ENCODE assay signal across 16 cellular contexts in genomic region chr6:91043751-91044150, GRCh38.
DNase-seq lines count a peak whose midpoint lies in the region; ATAC-seq and TF ChIP-seq lines count a peak whose summit lies in the region.
"Had no signal": no experiment of that assay in that cellular context is flagged by ENCODE, and none has a peak within 500 bp of the region (broad histone marks: within the 10 kb centered on the region; RNA-seq: fewer than 3 reads in every experiment).

No MANE protein-coding gene starts in this region.

- 78 to 88% methylated on average over 2 of the region's 2 CpGs for WGBS in body of pancreas, 2 donors

- H3K27me3 ChIP-seq in HCT116 (ENCODE audit: insufficient read depth, low read length) (no peaks in the 10 kb centered on the region), body of pancreas (no peaks in the 10 kb centered on the region)

- CTCF ChIA-PET in HCT116 (lab: Charles Lee), result no interaction called here
- CTCF ChIA-PET in activated CD4-positive, alpha-beta memory T cell treated with anti-CD3 and anti-CD28 coated beads for 36 hours (lab: Charles Lee), result no interaction called here

- H3K4me1 Mint-ChIP-seq in activated CD4-positive, alpha-beta memory T cell treated with anti-CD3 and anti-CD28 coated beads for 36 hours (ENCODE audit: low read depth), result no peaks in the 10 kb centered on the region

- no peak for TF ChIP-seq RAD21 in HCT116 (IDR thresholded peaks at IDR 0.05; ENCODE audit: low read depth)

- H3K4me3 Mint-ChIP-seq in activated CD4-positive, alpha-beta memory T cell treated with anti-CD3 and anti-CD28 coated beads for 36 hours, result no peak overlapping the region
- H3K4me3 Mint-ChIP-seq: CD8-positive, alpha-beta T cell had no signal

- H3K27ac ChIP-seq in HCT116 (ENCODE audit: low read depth, low read length) (no peak overlapping the region), body of pancreas (no peak overlapping the region)

- H3K9ac ChIP-seq in HCT116 (ENCODE audit: low read length), result no peak overlapping the region

- H3K36me3 Mint-ChIP-seq in activated CD4-positive, alpha-beta memory T cell treated with anti-CD3 and anti-CD28 coated beads for 36 hours, result no peaks in the 10 kb centered on the region
- H3K36me3 Mint-ChIP-seq: CD8-positive, alpha-beta T cell had no signal

- H3K36me3 ChIP-seq in HCT116 (ENCODE audit: control insufficient read depth in 1 of 2, insufficient read depth in 2 of 2, low read length in 2 of 2) (no peaks in the 10 kb centered on the region), body of pancreas (replicated peaks in 1 of 2; ENCODE audit: insufficient read depth in 1 of 2, low read depth in 2 of 2) (no peaks in the 10 kb centered on the region)
- H3K36me3 ChIP-seq: HAP-1 had no signal

- POLR2A ChIA-PET in HCT116 (lab: Charles Lee), result no interaction called here
- POLR2A ChIA-PET in activated CD4-positive, alpha-beta memory T cell treated with anti-CD3 and anti-CD28 coated beads for 36 hours (lab: Charles Lee), result no interaction called here

- H4K20me1 ChIP-seq in HCT116 (ENCODE audit: insufficient read depth), result no peaks in the 10 kb centered on the region

- peaks cover 8% of the 10 kb centered on the region for H3K9me3 Mint-ChIP-seq in activated CD4-positive, alpha-beta memory T cell treated with anti-CD3 and anti-CD28 coated beads for 36 hours

- RAD21 ChIA-PET in HCT116 (lab: Charles Lee; ENCODE audit: low non-redundant PET in 1 of 2, low total read pairs in 2 of 2, uncharacterized antibody in 2 of 2, unreplicated experiment in 2 of 2), result no interaction called here

- H3K4me3 ChIP-seq in HCT116 (replicated peaks in 1 of 2; ENCODE audit: low read depth in 1 of 2, low read length in 2 of 2) (no peak overlapping the region), retinal pigment epithelial cell (ENCODE audit: low read length) (no peak overlapping the region), body of pancreas (no peak overlapping the region)
- H3K4me3 ChIP-seq: HAP-1 had no signal

- intact Hi-C loops in HCT116 (cut with micrococcal nuclease) (no loop called here), body of pancreas (cut with DNase I) (no loop called here), posterior vena cava (cut with DNase I) (no loop called here)
- intact Hi-C loops in activated CD4-positive, alpha-beta memory T cell treated with anti-CD3 and anti-CD28 coated beads for 36 hours (cut with micrococcal nuclease), result no loop called here

- H3K9me2 ChIP-seq in HCT116 (ENCODE audit: insufficient read depth), result no peaks in the 10 kb centered on the region

- no peaks in the 10 kb centered on the region for H3K4me1 ChIP-seq in HCT116 (ENCODE audit: control insufficient read depth in 1 of 2, insufficient read depth in 2 of 2, low read length in 2 of 2)
- H3K4me1 ChIP-seq in body of pancreas, result no peaks in the 10 kb centered on the region
- H3K4me1 ChIP-seq: Caco-2, HAP-1 had no signal

- no peak for DNase-seq in HCT116 (ENCODE audit: low read depth, low spot score)
- DNase-seq in SW480 (ENCODE audit: low spot score), result peak; percentile 10
- peak; percentile 64 for DNase-seq in kidney tubule cell (ENCODE audit: low spot score)
- peak; percentile 85 for DNase-seq in retinal pigment epithelial cell (ENCODE audit: low read depth)
- DNase-seq in body of pancreas, result no peak
- no peak for DNase-seq in midbrain (lab: John Stamatoyannopoulos, UW)
- no peak for DNase-seq in posterior vena cava (ENCODE audit: low spot score)
- DNase-seq in activated CD4-positive, alpha-beta memory T cell treated with anti-CD3 and anti-CD28 coated beads for 36 hours, result no peak
- DNase-seq: C1 segment of cervical spinal cord; Caco-2; CD8-positive, alpha-beta T cell; DMS79; EL; GDM1; GOT3 had no signal

- no peak overlapping the region for H3K4me2 ChIP-seq in HCT116 (ENCODE audit: low read length)

- H3K27me3 Mint-ChIP-seq in activated CD4-positive, alpha-beta memory T cell treated with anti-CD3 and anti-CD28 coated beads for 36 hours, result no peaks in the 10 kb centered on the region

- BruUV-seq in HCT116 (replicated peaks; lab: Mats Ljungman, UMichigan), result no TSS peak

- H3K9me3 ChIP-seq in HCT116 (ENCODE audit: control insufficient read depth in 1 of 2, insufficient read depth in 1 of 2, low read depth in 1 of 2, low read length in 2 of 2) (no peaks in the 10 kb centered on the region), body of pancreas (no peaks in the 10 kb centered on the region)
- H3K9me3 ChIP-seq: Caco-2, HAP-1 had no signal

- H3K79me2 ChIP-seq in HCT116 (ENCODE audit: insufficient read depth, low read length), result no peaks in the 10 kb centered on the region

- TF ChIP-seq POLR2A in HCT116 (IDR thresholded peaks at IDR 0.05; ENCODE audit: borderline replicate concordance, extremely low read depth, insufficient read depth, insufficient read length) (no peak), body of pancreas (IDR thresholded peaks at IDR 0.05) (no peak)

- TF ChIP-seq CTCF in HCT116 (IDR thresholded peaks at IDR 0.05 in 2 of 3, conservative IDR thresholded peaks at IDR 0.05 in 1 of 3; ENCODE audit: borderline replicate concordance in 1 of 3, insufficient read depth in 1 of 3, low read depth in 2 of 3, low read length in 2 of 3), result no peak
- TF ChIP-seq CTCF in retinal pigment epithelial cell (conservative IDR thresholded peaks at IDR 0.05; ENCODE audit: low read depth, low read length), result no peak
- no peak for TF ChIP-seq CTCF in body of pancreas (IDR thresholded peaks at IDR 0.05)

- ATAC-seq in HCT116 (no peak), body of pancreas (no peak)
- ATAC-seq: CD8-positive, alpha-beta T cell had no signal

- H2AFZ ChIP-seq in HCT116 (ENCODE audit: low read depth, low read length, poor library complexity, severe bottlenecking), result no peak overlapping the region

- H3K27ac Mint-ChIP-seq in activated CD4-positive, alpha-beta memory T cell treated with anti-CD3 and anti-CD28 coated beads for 36 hours, result no peak overlapping the region
- H3K27ac Mint-ChIP-seq: CD8-positive, alpha-beta T cell had no signal

TF ChIP-seq in HCT116, 20 proteins besides CTCF, POLR2A, EP300 and RAD21:
- TF ChIP-seq ZFX (IDR thresholded peaks at IDR 0.05), result no peak
- TF ChIP-seq, protein P1, sequence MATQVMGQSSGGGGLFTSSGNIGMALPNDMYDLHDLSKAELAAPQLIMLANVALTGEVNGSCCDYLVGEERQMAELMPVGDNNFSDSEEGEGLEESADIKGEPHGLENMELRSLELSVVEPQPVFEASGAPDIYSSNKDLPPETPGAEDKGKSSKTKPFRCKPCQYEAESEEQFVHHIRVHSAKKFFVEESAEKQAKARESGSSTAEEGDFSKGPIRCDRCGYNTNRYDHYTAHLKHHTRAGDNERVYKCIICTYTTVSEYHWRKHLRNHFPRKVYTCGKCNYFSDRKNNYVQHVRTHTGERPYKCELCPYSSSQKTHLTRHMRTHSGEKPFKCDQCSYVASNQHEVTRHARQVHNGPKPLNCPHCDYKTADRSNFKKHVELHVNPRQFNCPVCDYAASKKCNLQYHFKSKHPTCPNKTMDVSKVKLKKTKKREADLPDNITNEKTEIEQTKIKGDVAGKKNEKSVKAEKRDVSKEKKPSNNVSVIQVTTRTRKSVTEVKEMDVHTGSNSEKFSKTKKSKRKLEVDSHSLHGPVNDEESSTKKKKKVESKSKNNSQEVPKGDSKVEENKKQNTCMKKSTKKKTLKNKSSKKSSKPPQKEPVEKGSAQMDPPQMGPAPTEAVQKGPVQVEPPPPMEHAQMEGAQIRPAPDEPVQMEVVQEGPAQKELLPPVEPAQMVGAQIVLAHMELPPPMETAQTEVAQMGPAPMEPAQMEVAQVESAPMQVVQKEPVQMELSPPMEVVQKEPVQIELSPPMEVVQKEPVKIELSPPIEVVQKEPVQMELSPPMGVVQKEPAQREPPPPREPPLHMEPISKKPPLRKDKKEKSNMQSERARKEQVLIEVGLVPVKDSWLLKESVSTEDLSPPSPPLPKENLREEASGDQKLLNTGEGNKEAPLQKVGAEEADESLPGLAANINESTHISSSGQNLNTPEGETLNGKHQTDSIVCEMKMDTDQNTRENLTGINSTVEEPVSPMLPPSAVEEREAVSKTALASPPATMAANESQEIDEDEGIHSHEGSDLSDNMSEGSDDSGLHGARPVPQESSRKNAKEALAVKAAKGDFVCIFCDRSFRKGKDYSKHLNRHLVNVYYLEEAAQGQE (IDR thresholded peaks at IDR 0.05; ENCODE audit: low read depth), result no peak
- TF ChIP-seq TCF7L2 (IDR thresholded peaks at IDR 0.05; ENCODE audit: borderline replicate concordance, extremely low read depth, insufficient read depth, insufficient read length), result peak; percentile 0
- no peak for TF ChIP-seq CEBPB (IDR thresholded peaks at IDR 0.05; ENCODE audit: low read depth)
- TF ChIP-seq POLR2AphosphoS5 (IDR thresholded peaks at IDR 0.05; ENCODE audit: low read depth, low read length), result no peak

Comparison
In these comparisons a context has a peak if more than half of its experiments do, and no peak if none do; other contexts are left out.
1. DNase-seq: peak in SW480 (single experiment), kidney tubule cell (single experiment) and retinal pigment epithelial cell (single experiment); none in HCT116 (single experiment), body of pancreas (0 of 4), midbrain (single experiment), posterior vena cava (single experiment) and activated CD4-positive, alpha-beta memory T cell treated with anti-CD3 and anti-CD28 coated beads for 36 hours (single experiment).